Comparison of ENCODE assay signal across 8 cellular contexts in the genomic region with DNA sequence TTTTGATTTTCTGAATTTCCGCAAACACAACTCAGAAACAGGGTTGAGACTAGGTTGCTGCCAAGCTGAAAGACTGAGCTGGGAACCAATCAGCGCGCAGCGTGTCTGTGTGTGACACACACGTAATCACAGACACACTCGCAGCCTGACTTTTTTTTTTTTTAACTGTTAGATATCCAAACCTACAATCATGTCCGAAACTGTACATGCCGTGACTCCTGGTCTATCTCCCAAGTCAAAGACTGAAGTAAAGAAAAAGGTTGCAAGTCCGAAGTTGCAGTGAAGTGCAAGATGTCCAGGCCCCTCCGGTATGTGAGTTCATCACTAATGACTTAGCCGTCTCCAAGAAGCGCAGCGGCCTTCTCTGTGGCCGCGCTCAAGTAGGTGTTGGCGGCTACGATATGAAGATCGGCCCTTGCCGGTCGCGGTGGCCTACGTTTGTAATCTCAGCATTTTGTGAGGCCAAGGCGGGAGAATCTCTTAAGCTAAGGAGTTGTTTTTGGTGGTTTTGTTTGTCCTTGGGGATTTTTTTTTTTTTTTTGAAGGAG.
DNase-seq lines count a peak whose midpoint lies in the region; ATAC-seq and TF ChIP-seq lines count a peak whose summit lies in the region.

No MANE protein-coding gene starts in this region.

- H3K4me1 ChIP-seq in CD4-positive, CD25-positive, alpha-beta regulatory T cell (ENCODE audit: control insufficient read depth, insufficient read depth, low read length, poor library complexity, severe bottlenecking): peaks cover 33% of the 10 kb centered on the region
- H3K4me1 ChIP-seq in skeletal muscle tissue (ENCODE audit: control insufficient read depth in 3 of 3, insufficient read depth in 3 of 3, low read length in 3 of 3): peaks cover 3 to 10% (median 3%) of the 10 kb centered on the region in 3 donors

- H3K4me3 ChIP-seq in CD4-positive, CD25-positive, alpha-beta regulatory T cell (ENCODE audit: low read depth, low read length): peak overlapping the region; percentile 99
- H3K4me3 ChIP-seq in skeletal muscle tissue (ENCODE audit: low read length in 3 of 3): peak overlapping the region; percentile 39 to 78 (median 42)

- H3K27me3 ChIP-seq in CD4-positive, CD25-positive, alpha-beta regulatory T cell (ENCODE audit: control insufficient read depth, insufficient read depth, low read length): no peaks in the 10 kb centered on the region
- peaks cover 48 to 79% (median 70%) of the 10 kb centered on the region in 3 donors for H3K27me3 ChIP-seq in skeletal muscle tissue (ENCODE audit: control insufficient read depth in 3 of 3, insufficient read depth in 3 of 3, low read length in 3 of 3)

- intact Hi-C loops in activated B cell treated with CpG ODN at 0.5 μM for 24 hours (cut with micrococcal nuclease): loop anchor here (1.0 to 10.0 kb wide), 3 partner anchors 37 to 1939 kb away; a partner anchor contains a TSS

- no peaks in the 10 kb centered on the region for H3K9me3 Mint-ChIP-seq in CD4-positive, CD25-positive, alpha-beta regulatory T cell
- H3K9me3 Mint-ChIP-seq in activated B cell treated with CpG ODN at 0.5 μM for 24 hours: no peaks in the 10 kb centered on the region
- H3K9me3 Mint-ChIP-seq in immature natural killer cell: no peaks in the 10 kb centered on the region

- POLR2A ChIA-PET in activated B cell treated with CpG ODN at 0.5 μM for 24 hours (lab: Charles Lee): interaction anchor here (0.6 to 20.1 kb wide), 31 partner anchors 9 to 1929 kb away, joined by 3 to 1229 read pairs (median 37); a partner anchor contains a TSS

- peak; percentile 82 to 96 (median 91) for DNase-seq in CD4-positive, CD25-positive, alpha-beta regulatory T cell
- DNase-seq in NCI-H187 treated with DMSO at 0.1 percent for 48 hours (lab: John Stamatoyannopoulos, UW): peak; percentile 68
- DNase-seq in activated B cell treated with CpG ODN at 0.5 μM for 24 hours: peak; percentile 56
- peak in 60 of 61 donors; percentile 35 to 97 (median 80) for DNase-seq in caudate nucleus (lab: John Stamatoyannopoulos, UW)
- peak; percentile 87 to 89 (median 89) for DNase-seq in immature natural killer cell

- no peaks in the 10 kb centered on the region for H3K36me3 Mint-ChIP-seq in CD4-positive, CD25-positive, alpha-beta regulatory T cell
- peaks cover 35% of the 10 kb centered on the region for H3K36me3 Mint-ChIP-seq in activated B cell treated with CpG ODN at 0.5 μM for 24 hours (ENCODE audit: low read depth)
- no peaks in the 10 kb centered on the region for H3K36me3 Mint-ChIP-seq in immature natural killer cell

- peak overlapping the region in 1 of 3 donors; percentile 69 for H3K9ac ChIP-seq in skeletal muscle tissue (ENCODE audit: low read depth in 1 of 3, low read length in 3 of 3)

- peak; percentile 58 to 61 for ATAC-seq in CD4-positive, CD25-positive, alpha-beta regulatory T cell (ENCODE audit: low read depth in 2 of 2)
- ATAC-seq in GM21423 (IDR thresholded peaks at IDR 0.05; ENCODE audit: unreplicated experiment) (peak; percentile 24), activated B cell treated with CpG ODN at 0.5 μM for 24 hours (ENCODE audit: low read depth) (peak; percentile 46), HG03097 (IDR thresholded peaks at IDR 0.05; ENCODE audit: low FRiP score, unreplicated experiment) (no peak)

- H3K27ac Mint-ChIP-seq in CD4-positive, CD25-positive, alpha-beta regulatory T cell: peak overlapping the region; percentile 94 to 99 (median 99)
- peak overlapping the region; percentile 96 for H3K27ac Mint-ChIP-seq in activated B cell treated with CpG ODN at 0.5 μM for 24 hours
- H3K27ac Mint-ChIP-seq in immature natural killer cell: peak overlapping the region; percentile 96 to 99 (median 98)

- H3K9me3 ChIP-seq in CD4-positive, CD25-positive, alpha-beta regulatory T cell (ENCODE audit: control insufficient read depth in 2 of 2, low read length in 2 of 2): no peaks in the 10 kb centered on the region
- peaks cover 0 to 3% (median 0%) of the 10 kb centered on the region in 3 donors for H3K9me3 ChIP-seq in skeletal muscle tissue (ENCODE audit: control insufficient read depth in 3 of 3, low read length in 3 of 3)

- peaks cover 20 to 49% (median 26%) of the 10 kb centered on the region in 4 donors for H3K4me1 Mint-ChIP-seq in CD4-positive, CD25-positive, alpha-beta regulatory T cell
- H3K4me1 Mint-ChIP-seq in activated B cell treated with CpG ODN at 0.5 μM for 24 hours (peaks cover 45% of the 10 kb centered on the region), immature natural killer cell (peaks cover 41 to 68% of the 10 kb centered on the region in 2 donors)

- no peaks in the 10 kb centered on the region for H3K27me3 Mint-ChIP-seq in CD4-positive, CD25-positive, alpha-beta regulatory T cell
- no peaks in the 10 kb centered on the region for H3K27me3 Mint-ChIP-seq in activated B cell treated with CpG ODN at 0.5 μM for 24 hours
- H3K27me3 Mint-ChIP-seq in immature natural killer cell (ENCODE audit: low read depth in 3 of 3): peaks cover 24 to 39% (median 33%) of the 10 kb centered on the region in 3 donors

- CTCF ChIA-PET in activated B cell treated with CpG ODN at 0.5 μM for 24 hours (lab: Charles Lee): interaction anchor here (0.9 to 1.6 kb wide), 2 partner anchors 12 to 20 kb away, joined by 4 read pairs; a partner anchor contains a TSS

- peak overlapping the region; percentile 93 to 99 (median 97) for H3K4me3 Mint-ChIP-seq in CD4-positive, CD25-positive, alpha-beta regulatory T cell
- H3K4me3 Mint-ChIP-seq in activated B cell treated with CpG ODN at 0.5 μM for 24 hours (peak overlapping the region; percentile 93), immature natural killer cell (peak overlapping the region; percentile 92 to 99 (median 98))

- H3K27ac ChIP-seq in CD4-positive, CD25-positive, alpha-beta regulatory T cell (ENCODE audit: insufficient read depth, low read length, poor library complexity, severe bottlenecking): peak overlapping the region; percentile 90
- no peak overlapping the region for H3K27ac ChIP-seq in caudate nucleus (ENCODE audit: low read depth, low read length)
- peak overlapping the region; percentile 28 for H3K27ac ChIP-seq in skeletal muscle tissue (ENCODE audit: low read depth, low read length)

- TF ChIP-seq CTCF in activated B cell treated with CpG ODN at 0.5 μM for 24 hours (IDR thresholded peaks at IDR 0.05): no peak

- no peaks in the 10 kb centered on the region for H3K36me3 ChIP-seq in CD4-positive, CD25-positive, alpha-beta regulatory T cell (ENCODE audit: control insufficient read depth, insufficient read depth, low read length)
- no peaks in the 10 kb centered on the region for H3K36me3 ChIP-seq in skeletal muscle tissue (ENCODE audit: control insufficient read depth in 3 of 3, insufficient read depth in 3 of 3, low read length in 3 of 3)
